Comparison of ENCODE assay signal across 19 cellular contexts in genomic region chr4:16819652-16820051, GRCh38.
"Had no signal": no experiment of that assay in that cellular context is flagged by ENCODE, and none has a peak within 500 bp of the region (broad histone marks: within the 10 kb centered on the region; RNA-seq: fewer than 3 reads in every experiment).

No MANE protein-coding gene starts in this region.

- H3K4me3 ChIP-seq: gastroesophageal sphincter, lung, tibial artery, uterus had no signal

- H3K4me3 Mint-ChIP-seq: activated B cell treated with CpG ODN at 0.5 μM for 24 hours; activated naive CD8-positive, alpha-beta T cell treated with anti-CD3 and anti-CD28 coated beads, Interleukin-2, amount 10 ng/mL, durations not matched to agents 7 days and 5 days; effector memory CD8-positive, alpha-beta T cell; neural crest cell; stimulated activated memory B cell treated with anti-CD40 and anti-IgM and Interleukin-4, amounts not matched to agents 10 μg/mL and 1 μg/mL and 100 μg/mL, for 72 hours had no signal

- H3K27me3 Mint-ChIP-seq: activated B cell treated with CpG ODN at 0.5 μM for 24 hours; stimulated activated memory B cell treated with anti-CD40 and anti-IgM and Interleukin-4, amounts not matched to agents 10 μg/mL and 1 μg/mL and 100 μg/mL, for 72 hours had no signal

- H3K9me3 ChIP-seq: gastroesophageal sphincter, tibial artery, uterus had no signal

- ATAC-seq: effector memory CD8-positive, alpha-beta T cell; stimulated activated memory B cell treated with anti-CD40 and anti-IgM and Interleukin-4, amounts not matched to agents 10 μg/mL and 1 μg/mL and 100 μg/mL, for 72 hours had no signal

- H3K27ac ChIP-seq: brain microvascular endothelial cell, tibial artery had no signal

- H3K9me3 Mint-ChIP-seq: activated naive CD8-positive, alpha-beta T cell treated with anti-CD3 and anti-CD28 coated beads, Interleukin-2, amount 10 ng/mL, durations not matched to agents 7 days and 5 days; effector memory CD8-positive, alpha-beta T cell; neural crest cell; stimulated activated memory B cell treated with anti-CD40 and anti-IgM and Interleukin-4, amounts not matched to agents 10 μg/mL and 1 μg/mL and 100 μg/mL, for 72 hours had no signal

- H3K27me3 ChIP-seq: brain microvascular endothelial cell, gastroesophageal sphincter, tibial artery, uterus had no signal

- H3K27ac Mint-ChIP-seq: activated B cell treated with CpG ODN at 0.5 μM for 24 hours; activated naive CD8-positive, alpha-beta T cell treated with anti-CD3 and anti-CD28 coated beads, Interleukin-2, amount 10 ng/mL, durations not matched to agents 7 days and 5 days; effector memory CD8-positive, alpha-beta T cell; stimulated activated memory B cell treated with anti-CD40 and anti-IgM and Interleukin-4, amounts not matched to agents 10 μg/mL and 1 μg/mL and 100 μg/mL, for 72 hours had no signal

- H3K4me1 Mint-ChIP-seq: activated B cell treated with CpG ODN at 0.5 μM for 24 hours; activated naive CD8-positive, alpha-beta T cell treated with anti-CD3 and anti-CD28 coated beads, Interleukin-2, amount 10 ng/mL, durations not matched to agents 7 days and 5 days; stimulated activated memory B cell treated with anti-CD40 and anti-IgM and Interleukin-4, amounts not matched to agents 10 μg/mL and 1 μg/mL and 100 μg/mL, for 72 hours had no signal

- H3K4me1 ChIP-seq: gastroesophageal sphincter, tibial artery had no signal

- FAIRE-seq: keratinocyte had no signal

- DNase-seq: activated B cell treated with CpG ODN at 0.5 μM for 24 hours; activated CD4-positive, alpha-beta T cell treated with anti-CD3 and anti-CD28 coated beads for 48 hours; activated CD8-positive, alpha-beta memory T cell treated with anti-CD3 and anti-CD28 coated beads, Interleukin-2, amount 50 U/mL, for 48 hours; activated gamma-delta T cell treated with Interleukin-2 at 50 U/mL for 16 hours; activated naive CD8-positive, alpha-beta T cell treated with anti-CD3 and anti-CD28 coated beads, Interleukin-2, amount 10 ng/mL, durations not matched to agents 7 days and 5 days; anterior cingulate cortex; brain microvascular endothelial cell; effector memory CD8-positive, alpha-beta T cell; midbrain; retina; stimulated activated CD4-positive, alpha-beta T cell treated with anti-CD3 and anti-CD28 coated beads, Interleukin-2, amount 100 ng/mL, for 48 hours; T-helper 2 cell; tibial artery had no signal

- H3K36me3 ChIP-seq: brain microvascular endothelial cell, gastroesophageal sphincter, tibial artery, uterus had no signal

- H3K36me3 Mint-ChIP-seq: activated naive CD8-positive, alpha-beta T cell treated with anti-CD3 and anti-CD28 coated beads, Interleukin-2, amount 10 ng/mL, durations not matched to agents 7 days and 5 days; stimulated activated memory B cell treated with anti-CD40 and anti-IgM and Interleukin-4, amounts not matched to agents 10 μg/mL and 1 μg/mL and 100 μg/mL, for 72 hours had no signal
